1 cellular context compared by ENCODE assay signal in genomic region chr2:142878061-142878741, GRCh38.
TF ChIP-seq lines count a peak whose summit lies in the region.

No MANE protein-coding gene starts in this region.

TF ChIP-seq in HepG2, 621 proteins besides CTCF, POLR2A, EP300 and RAD21 (continued from another document and continues in another):
- TF ChIP-seq SNAPC5 (CRISPR knock-in tag; IDR thresholded peaks at IDR 0.05; ENCODE audit: borderline replicate concordance) (no peak), THAP7 (CRISPR knock-in tag; IDR thresholded peaks at IDR 0.05) (no peak), ARID3A (IDR thresholded peaks at IDR 0.05; ENCODE audit: low read depth, low read length) (peak; percentile 17; the same call in 1 of the 2 replicates), TBX3 (IDR thresholded peaks at IDR 0.05; ENCODE audit: borderline replicate concordance) (no peak), KDM6A (CRISPR knock-in tag; IDR thresholded peaks at IDR 0.05; ENCODE audit: low read depth) (0 out of 2 replicates have a peak, but pooled peaks have one; percentile 28), ZXDC (CRISPR knock-in tag; IDR thresholded peaks at IDR 0.05) (no peak), ZNF570 (CRISPR knock-in tag; IDR thresholded peaks at IDR 0.05; ENCODE audit: borderline replicate concordance) (no peak), MEF2D (CRISPR knock-in tag; IDR thresholded peaks at IDR 0.05) (no peak), IKZF5 (CRISPR knock-in tag; IDR thresholded peaks at IDR 0.05) (no peak), SAP130 (CRISPR knock-in tag; IDR thresholded peaks at IDR 0.05; ENCODE audit: low read depth) (peak; percentile 45), DMAP1 (CRISPR knock-in tag; IDR thresholded peaks at IDR 0.05) (0 out of 2 replicates have a peak, but pooled peaks have one; percentile 33), JUNB (CRISPR knock-in tag; IDR thresholded peaks at IDR 0.05; ENCODE audit: borderline replicate concordance) (no peak), CEBPG (CRISPR knock-in tag; IDR thresholded peaks at IDR 0.05) (peak; percentile 59), ZNF292 (CRISPR knock-in tag; IDR thresholded peaks at IDR 0.05; ENCODE audit: borderline replicate concordance, low read depth) (no peak), KAT7 (CRISPR knock-in tag; IDR thresholded peaks at IDR 0.05; ENCODE audit: borderline replicate concordance) (0 out of 2 replicates have a peak, but pooled peaks have one; percentile 17), DRAP1 (CRISPR knock-in tag; IDR thresholded peaks at IDR 0.05) (0 out of 2 replicates have a peak, but pooled peaks have one; percentile 14), ASH2L (IDR thresholded peaks at IDR 0.05; ENCODE audit: insufficient read length, low read depth, low read length) (peak; percentile 49), FOXA3 (CRISPR knock-in tag; IDR thresholded peaks at IDR 0.05) (peak; percentile 64), HES4 (CRISPR knock-in tag; IDR thresholded peaks at IDR 0.05; ENCODE audit: borderline replicate concordance) (no peak), ZNF33A (CRISPR knock-in tag; IDR thresholded peaks at IDR 0.05; ENCODE audit: borderline replicate concordance) (no peak), ONECUT2 (CRISPR knock-in tag; IDR thresholded peaks at IDR 0.05) (peak; percentile 68), SOX5 (CRISPR knock-in tag; IDR thresholded peaks at IDR 0.05; ENCODE audit: borderline replicate concordance) (peak; percentile 36; the same call in 1 of the 2 replicates), NCOR1 (IDR thresholded peaks at IDR 0.05; ENCODE audit: borderline replicate concordance, low read length) (peak; percentile 59; the same call in 1 of the 2 replicates), ZFP36L2 (CRISPR knock-in tag; IDR thresholded peaks at IDR 0.05) (no peak), ZNF616 (CRISPR knock-in tag; IDR thresholded peaks at IDR 0.05; ENCODE audit: low read depth) (no peak), ZGPAT (CRISPR knock-in tag; IDR thresholded peaks at IDR 0.05) (0 out of 2 replicates have a peak, but pooled peaks have one; percentile 24), KLF16 (CRISPR knock-in tag; IDR thresholded peaks at IDR 0.05) (peak in 1 of 2 experiments; percentile 64; a peak in 1 of 4 replicates)
- TF ChIP-seq, protein P1, sequence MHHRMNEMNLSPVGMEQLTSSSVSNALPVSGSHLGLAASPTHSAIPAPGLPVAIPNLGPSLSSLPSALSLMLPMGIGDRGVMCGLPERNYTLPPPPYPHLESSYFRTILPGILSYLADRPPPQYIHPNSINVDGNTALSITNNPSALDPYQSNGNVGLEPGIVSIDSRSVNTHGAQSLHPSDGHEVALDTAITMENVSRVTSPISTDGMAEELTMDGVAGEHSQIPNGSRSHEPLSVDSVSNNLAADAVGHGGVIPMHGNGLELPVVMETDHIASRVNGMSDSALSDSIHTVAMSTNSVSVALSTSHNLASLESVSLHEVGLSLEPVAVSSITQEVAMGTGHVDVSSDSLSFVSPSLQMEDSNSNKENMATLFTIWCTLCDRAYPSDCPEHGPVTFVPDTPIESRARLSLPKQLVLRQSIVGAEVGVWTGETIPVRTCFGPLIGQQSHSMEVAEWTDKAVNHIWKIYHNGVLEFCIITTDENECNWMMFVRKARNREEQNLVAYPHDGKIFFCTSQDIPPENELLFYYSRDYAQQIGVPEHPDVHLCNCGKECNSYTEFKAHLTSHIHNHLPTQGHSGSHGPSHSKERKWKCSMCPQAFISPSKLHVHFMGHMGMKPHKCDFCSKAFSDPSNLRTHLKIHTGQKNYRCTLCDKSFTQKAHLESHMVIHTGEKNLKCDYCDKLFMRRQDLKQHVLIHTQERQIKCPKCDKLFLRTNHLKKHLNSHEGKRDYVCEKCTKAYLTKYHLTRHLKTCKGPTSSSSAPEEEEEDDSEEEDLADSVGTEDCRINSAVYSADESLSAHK (CRISPR knock-in tag; IDR thresholded peaks at IDR 0.05; ENCODE audit: borderline replicate concordance): no peak
- TF ChIP-seq, protein P2, sequence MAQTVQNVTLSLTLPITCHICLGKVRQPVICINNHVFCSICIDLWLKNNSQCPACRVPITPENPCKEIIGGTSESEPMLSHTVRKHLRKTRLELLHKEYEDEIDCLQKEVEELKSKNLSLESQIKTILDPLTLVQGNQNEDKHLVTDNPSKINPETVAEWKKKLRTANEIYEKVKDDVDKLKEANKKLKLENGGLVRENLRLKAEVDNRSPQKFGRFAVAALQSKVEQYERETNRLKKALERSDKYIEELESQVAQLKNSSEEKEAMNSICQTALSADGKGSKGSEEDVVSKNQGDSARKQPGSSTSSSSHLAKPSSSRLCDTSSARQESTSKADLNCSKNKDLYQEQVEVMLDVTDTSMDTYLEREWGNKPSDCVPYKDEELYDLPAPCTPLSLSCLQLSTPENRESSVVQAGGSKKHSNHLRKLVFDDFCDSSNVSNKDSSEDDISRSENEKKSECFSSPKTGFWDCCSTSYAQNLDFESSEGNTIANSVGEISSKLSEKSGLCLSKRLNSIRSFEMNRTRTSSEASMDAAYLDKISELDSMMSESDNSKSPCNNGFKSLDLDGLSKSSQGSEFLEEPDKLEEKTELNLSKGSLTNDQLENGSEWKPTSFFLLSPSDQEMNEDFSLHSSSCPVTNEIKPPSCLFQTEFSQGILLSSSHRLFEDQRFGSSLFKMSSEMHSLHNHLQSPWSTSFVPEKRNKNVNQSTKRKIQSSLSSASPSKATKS (CRISPR knock-in tag; IDR thresholded peaks at IDR 0.05): no peak
- TF ChIP-seq, protein P3, sequence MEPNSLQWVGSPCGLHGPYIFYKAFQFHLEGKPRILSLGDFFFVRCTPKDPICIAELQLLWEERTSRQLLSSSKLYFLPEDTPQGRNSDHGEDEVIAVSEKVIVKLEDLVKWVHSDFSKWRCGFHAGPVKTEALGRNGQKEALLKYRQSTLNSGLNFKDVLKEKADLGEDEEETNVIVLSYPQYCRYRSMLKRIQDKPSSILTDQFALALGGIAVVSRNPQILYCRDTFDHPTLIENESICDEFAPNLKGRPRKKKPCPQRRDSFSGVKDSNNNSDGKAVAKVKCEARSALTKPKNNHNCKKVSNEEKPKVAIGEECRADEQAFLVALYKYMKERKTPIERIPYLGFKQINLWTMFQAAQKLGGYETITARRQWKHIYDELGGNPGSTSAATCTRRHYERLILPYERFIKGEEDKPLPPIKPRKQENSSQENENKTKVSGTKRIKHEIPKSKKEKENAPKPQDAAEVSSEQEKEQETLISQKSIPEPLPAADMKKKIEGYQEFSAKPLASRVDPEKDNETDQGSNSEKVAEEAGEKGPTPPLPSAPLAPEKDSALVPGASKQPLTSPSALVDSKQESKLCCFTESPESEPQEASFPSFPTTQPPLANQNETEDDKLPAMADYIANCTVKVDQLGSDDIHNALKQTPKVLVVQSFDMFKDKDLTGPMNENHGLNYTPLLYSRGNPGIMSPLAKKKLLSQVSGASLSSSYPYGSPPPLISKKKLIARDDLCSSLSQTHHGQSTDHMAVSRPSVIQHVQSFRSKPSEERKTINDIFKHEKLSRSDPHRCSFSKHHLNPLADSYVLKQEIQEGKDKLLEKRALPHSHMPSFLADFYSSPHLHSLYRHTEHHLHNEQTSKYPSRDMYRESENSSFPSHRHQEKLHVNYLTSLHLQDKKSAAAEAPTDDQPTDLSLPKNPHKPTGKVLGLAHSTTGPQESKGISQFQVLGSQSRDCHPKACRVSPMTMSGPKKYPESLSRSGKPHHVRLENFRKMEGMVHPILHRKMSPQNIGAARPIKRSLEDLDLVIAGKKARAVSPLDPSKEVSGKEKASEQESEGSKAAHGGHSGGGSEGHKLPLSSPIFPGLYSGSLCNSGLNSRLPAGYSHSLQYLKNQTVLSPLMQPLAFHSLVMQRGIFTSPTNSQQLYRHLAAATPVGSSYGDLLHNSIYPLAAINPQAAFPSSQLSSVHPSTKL (CRISPR knock-in tag; IDR thresholded peaks at IDR 0.05): peak; percentile 59
- TF ChIP-seq, protein P4, sequence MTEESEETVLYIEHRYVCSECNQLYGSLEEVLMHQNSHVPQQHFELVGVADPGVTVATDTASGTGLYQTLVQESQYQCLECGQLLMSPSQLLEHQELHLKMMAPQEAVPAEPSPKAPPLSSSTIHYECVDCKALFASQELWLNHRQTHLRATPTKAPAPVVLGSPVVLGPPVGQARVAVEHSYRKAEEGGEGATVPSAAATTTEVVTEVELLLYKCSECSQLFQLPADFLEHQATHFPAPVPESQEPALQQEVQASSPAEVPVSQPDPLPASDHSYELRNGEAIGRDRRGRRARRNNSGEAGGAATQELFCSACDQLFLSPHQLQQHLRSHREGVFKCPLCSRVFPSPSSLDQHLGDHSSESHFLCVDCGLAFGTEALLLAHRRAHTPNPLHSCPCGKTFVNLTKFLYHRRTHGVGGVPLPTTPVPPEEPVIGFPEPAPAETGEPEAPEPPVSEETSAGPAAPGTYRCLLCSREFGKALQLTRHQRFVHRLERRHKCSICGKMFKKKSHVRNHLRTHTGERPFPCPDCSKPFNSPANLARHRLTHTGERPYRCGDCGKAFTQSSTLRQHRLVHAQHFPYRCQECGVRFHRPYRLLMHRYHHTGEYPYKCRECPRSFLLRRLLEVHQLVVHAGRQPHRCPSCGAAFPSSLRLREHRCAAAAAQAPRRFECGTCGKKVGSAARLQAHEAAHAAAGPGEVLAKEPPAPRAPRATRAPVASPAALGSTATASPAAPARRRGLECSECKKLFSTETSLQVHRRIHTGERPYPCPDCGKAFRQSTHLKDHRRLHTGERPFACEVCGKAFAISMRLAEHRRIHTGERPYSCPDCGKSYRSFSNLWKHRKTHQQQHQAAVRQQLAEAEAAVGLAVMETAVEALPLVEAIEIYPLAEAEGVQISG (CRISPR knock-in tag; IDR thresholded peaks at IDR 0.05): no peak
